Comparison of ENCODE assay signal across 9 cellular contexts in the genomic region with DNA sequence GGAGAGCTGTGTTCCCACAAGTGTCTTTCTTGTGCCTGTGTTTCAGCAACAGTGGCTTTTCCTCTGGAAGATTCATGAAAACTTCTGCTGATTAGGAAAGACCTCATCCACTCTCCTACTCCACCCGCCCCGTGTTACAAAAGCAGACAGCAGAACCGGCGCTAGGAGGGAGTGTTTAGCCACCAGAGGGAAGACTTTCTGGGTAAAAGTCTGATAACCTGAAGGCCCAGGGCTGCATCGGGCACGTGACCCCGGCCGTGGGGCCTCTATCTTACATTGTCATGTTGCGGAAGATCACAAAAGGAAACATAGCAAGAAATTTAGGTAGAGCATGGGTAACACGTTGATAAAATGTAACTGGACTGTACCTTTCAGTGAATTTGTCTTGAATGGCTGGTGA. TPM values are rescaled to one million over a fixed set of nuclear protein-coding genes. Genes with fewer than 3 reads are reported as not detected.
DNase-seq lines count a peak whose midpoint lies in the region; ATAC-seq and TF ChIP-seq lines count a peak whose summit lies in the region.
"Had no signal": no experiment of that assay in that cellular context is flagged by ENCODE, and none has a peak within 500 bp of the region (broad histone marks: within the 10 kb centered on the region; RNA-seq: fewer than 3 reads in every experiment).

No MANE protein-coding gene starts in this region.

- POLR2A ChIA-PET in activated CD4-positive, alpha-beta T cell treated with anti-CD3 and anti-CD28 coated beads for 36 hours (lab: Charles Lee): no interaction called here

- no peak overlapping the region for H3K27ac Mint-ChIP-seq in activated CD4-positive, alpha-beta T cell treated with anti-CD3 and anti-CD28 coated beads for 36 hours
- H3K27ac Mint-ChIP-seq in endothelial cell (ENCODE audit: unreplicated experiment): no peak overlapping the region

- H3K36me3 Mint-ChIP-seq in activated CD4-positive, alpha-beta T cell treated with anti-CD3 and anti-CD28 coated beads for 36 hours (ENCODE audit: low read depth): no peaks in the 10 kb centered on the region
- H3K36me3 Mint-ChIP-seq in endothelial cell (ENCODE audit: low read depth, unreplicated experiment): no peaks in the 10 kb centered on the region

- peaks cover 29% of the 10 kb centered on the region for H3K27me3 Mint-ChIP-seq in activated CD4-positive, alpha-beta T cell treated with anti-CD3 and anti-CD28 coated beads for 36 hours
- no peaks in the 10 kb centered on the region for H3K27me3 Mint-ChIP-seq in endothelial cell (ENCODE audit: unreplicated experiment)

- peak; percentile 33 for TF ChIP-seq CTCF in endothelial cell (IDR thresholded peaks at IDR 0.05; ENCODE audit: unreplicated experiment)

- H3K9me3 Mint-ChIP-seq in activated CD4-positive, alpha-beta T cell treated with anti-CD3 and anti-CD28 coated beads for 36 hours (ENCODE audit: low read depth): peaks cover 2% of the 10 kb centered on the region
- H3K9me3 Mint-ChIP-seq in endothelial cell (ENCODE audit: unreplicated experiment): no peaks in the 10 kb centered on the region

- intact Hi-C loops in activated CD4-positive, alpha-beta T cell treated with anti-CD3 and anti-CD28 coated beads for 36 hours (cut with DNase I, micrococcal nuclease): loop anchor here in 1 of 2 experiments (10.0 kb wide), 1 partner anchor 587 kb away; no protein-coding TSS in a partner anchor

- ATAC-seq in activated CD4-positive, alpha-beta T cell treated with anti-CD3 and anti-CD28 coated beads for 36 hours: peak; percentile 39
- no peak for ATAC-seq in HG03469 (IDR thresholded peaks at IDR 0.05; ENCODE audit: unreplicated experiment)

- no peaks in the 10 kb centered on the region for H3K4me1 Mint-ChIP-seq in activated CD4-positive, alpha-beta T cell treated with anti-CD3 and anti-CD28 coated beads for 36 hours
- no peaks in the 10 kb centered on the region for H3K4me1 Mint-ChIP-seq in endothelial cell (ENCODE audit: unreplicated experiment)

- no peak overlapping the region for H3K4me3 Mint-ChIP-seq in activated CD4-positive, alpha-beta T cell treated with anti-CD3 and anti-CD28 coated beads for 36 hours
- H3K4me3 Mint-ChIP-seq in endothelial cell (ENCODE audit: unreplicated experiment): no peak overlapping the region

- CTCF ChIA-PET in activated CD4-positive, alpha-beta T cell treated with anti-CD3 and anti-CD28 coated beads for 36 hours (lab: Charles Lee): interaction anchor here (1.5 kb wide), 1 partner anchor 8 kb away, joined by 3 read pairs; no protein-coding TSS in a partner anchor

- DNase-seq in activated CD4-positive, alpha-beta T cell treated with anti-CD3 and anti-CD28 coated beads for 36 hours: peak; percentile 46
- DNase-seq in activated CD4-positive, alpha-beta T cell treated with anti-CD3 and anti-CD28 coated beads for 1 hour: no peak
- DNase-seq in NCI-H526 treated with DMSO at 0.1 percent for 48 hours (lab: John Stamatoyannopoulos, UW) (peak; percentile 49), endothelial cell (ENCODE audit: low spot score) (peak; percentile 58), T-helper 1 cell (no peak), NCI-H1436 treated with DMSO at 0.1 percent for 48 hours (lab: John Stamatoyannopoulos, UW) (no peak)
- peak; percentile 11 for DNase-seq in stimulated activated CD4-positive, alpha-beta T cell treated with anti-CD3 and anti-CD28 coated beads, Interleukin-4, amount 100 ng/mL, for 1 hour

RNA-seq across cellular contexts. Expression of a gene that starts 32.0 kb away (rescaled TPM):
- total RNA-seq in activated CD4-positive, alpha-beta T cell treated with anti-CD3 and anti-CD28 coated beads for 36 hours: not detected
- 0.31 TPM for total RNA-seq in endothelial cell (ENCODE audit: unreplicated experiment)
- total RNA-seq: glomerular endothelial cell had no signal

RNA-seq across cellular contexts. Expression of a gene that starts 41.7 kb away (rescaled TPM):
- not detected for total RNA-seq in activated CD4-positive, alpha-beta T cell treated with anti-CD3 and anti-CD28 coated beads for 36 hours
- not detected for total RNA-seq in endothelial cell (ENCODE audit: unreplicated experiment)

Comparison
In these comparisons a context has a peak if more than half of its experiments do, and no peak if none do; other contexts are left out.
1. DNase-seq: peak in activated CD4-positive, alpha-beta T cell treated with anti-CD3 and anti-CD28 coated beads for 36 hours (single experiment), NCI-H526 treated with DMSO at 0.1 percent for 48 hours (single experiment), endothelial cell (single experiment) and stimulated activated CD4-positive, alpha-beta T cell treated with anti-CD3 and anti-CD28 coated beads, Interleukin-4, amount 100 ng/mL, for 1 hour (single experiment); none in activated CD4-positive, alpha-beta T cell treated with anti-CD3 and anti-CD28 coated beads for 1 hour (single experiment), T-helper 1 cell (0 of 5) and NCI-H1436 treated with DMSO at 0.1 percent for 48 hours (single experiment).